ENCODE assay signal across 27 cellular contexts in the genomic region with DNA sequence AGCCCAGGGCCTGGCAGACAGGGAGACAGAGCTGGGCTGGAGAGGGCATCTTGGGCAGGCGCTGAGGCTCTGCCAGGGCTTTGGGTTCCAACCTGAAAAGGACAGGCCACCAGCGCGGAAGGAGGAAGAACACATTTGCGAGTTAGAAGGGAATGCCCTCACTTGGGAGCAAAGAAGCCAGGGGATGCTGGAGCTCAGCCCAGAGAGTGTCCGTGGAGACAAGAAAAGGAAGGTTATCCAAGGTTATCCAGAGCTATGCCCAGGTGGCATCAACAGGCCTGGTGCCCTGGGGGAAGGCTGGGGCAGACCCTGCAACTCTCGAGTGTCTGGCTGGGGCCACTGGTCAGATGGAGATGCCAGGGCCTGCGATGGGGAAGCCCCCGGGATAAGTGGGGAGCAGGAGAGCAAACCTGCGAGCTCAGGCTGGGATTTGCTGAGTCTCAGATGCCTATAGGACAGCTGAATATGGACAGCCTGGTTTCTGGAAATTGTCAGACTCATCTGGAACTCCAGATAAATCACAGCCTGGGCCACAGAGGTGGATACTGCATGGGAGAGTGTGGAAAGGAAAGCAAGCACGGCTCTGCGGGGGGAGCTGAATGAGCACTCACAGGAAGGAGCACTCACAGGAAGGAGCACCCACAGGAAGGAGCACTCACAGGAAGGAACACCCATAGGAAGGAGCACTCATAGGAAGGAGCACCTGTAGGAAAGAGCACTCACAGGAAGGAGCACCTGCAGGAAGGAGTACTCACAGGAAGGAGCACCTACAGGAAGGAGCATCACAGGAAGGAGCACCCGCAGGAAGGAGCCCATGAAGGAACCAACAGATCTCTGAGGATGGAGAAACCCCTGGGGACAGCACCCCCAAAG.
A peak's percentile ranks its signal among the peaks of the same experiment; 100 is the strongest.
DNase-seq lines count a peak whose midpoint lies in the region; ATAC-seq and TF ChIP-seq lines count a peak whose summit lies in the region.
"Had no signal": no experiment of that assay in that cellular context is flagged by ENCODE, and none has a peak within 500 bp of the region (broad histone marks: within the 10 kb centered on the region; RNA-seq: fewer than 3 reads in every experiment).

No MANE protein-coding gene starts in this region.

- H3K4me1 ChIP-seq in HEK293 (ENCODE audit: control insufficient read depth, insufficient read depth, low read length) (peaks cover 15% of the 10 kb centered on the region), IMR-90 (ENCODE audit: control insufficient read depth, insufficient read depth, low read length) (no peaks in the 10 kb centered on the region), trophoblast cell (ENCODE audit: control insufficient read depth in 1 of 2, insufficient read depth in 2 of 2, low read length in 2 of 2) (peaks cover 0 to 2% of the 10 kb centered on the region in 2 experiments), colonic mucosa (no peaks in the 10 kb centered on the region)
- H3K4me1 ChIP-seq: BLaER1 treated with 17β-estradiol and CSF1 and Interleukin-3, amounts not matched to agents 10 nM and 100 nM; pancreas; stomach had no signal

- H3K14ac ChIP-seq in IMR-90 (replicated peaks; ENCODE audit: low read depth, low read length) (0 out of 2 replicates have a peak overlapping the region, but pooled peaks have one; percentile 6), trophoblast cell (ENCODE audit: low read length) (no peak overlapping the region)

- ATAC-seq in IMR-90 (ENCODE audit: low read depth), result no peak
- ATAC-seq in GM21786 (IDR thresholded peaks at IDR 0.05; ENCODE audit: unreplicated experiment), result no peak
- ATAC-seq: pancreas had no signal

- 96% methylated on average over 7 of the region's 12 CpGs; no CpG with 5 or more reads in 1 of the 2 experiments for WGBS in IMR-90 (ENCODE audit: extremely low coverage in 2 of 2, insufficient read length in 1 of 2), 2 experiments
- no CpG with 5 or more reads among the region's 12 CpGs for WGBS in trophoblast cell (ENCODE audit: extremely low coverage, insufficient coverage, insufficient read length)

- H4K5ac ChIP-seq in IMR-90 (ENCODE audit: low read depth, low read length), result no peak overlapping the region

- H4K20me1 ChIP-seq in IMR-90 (ENCODE audit: insufficient read depth, low read length), result no peaks in the 10 kb centered on the region
- H4K20me1 ChIP-seq: BLaER1 treated with 17β-estradiol and CSF1 and Interleukin-3, amounts not matched to agents 10 nM and 100 nM had no signal

- no peak overlapping the region; the same call in 2 of the 3 replicates for H2BK15ac ChIP-seq in IMR-90 (ENCODE audit: low read depth, low read length)

- H2BK5ac ChIP-seq in IMR-90 (ENCODE audit: low read depth, low read length, poor library complexity, severe bottlenecking) (no peak overlapping the region), trophoblast cell (ENCODE audit: low read depth, low read length, poor library complexity) (no peak overlapping the region)

- no peaks in the 10 kb centered on the region for H3K27me3 ChIP-seq in IMR-90 (ENCODE audit: control insufficient read depth, insufficient read depth, low read length)
- no peaks in the 10 kb centered on the region for H3K27me3 ChIP-seq in dorsolateral prefrontal cortex
- no peaks in the 10 kb centered on the region for H3K27me3 ChIP-seq in trophoblast cell (ENCODE audit: insufficient read depth, low read length)
- H3K27me3 ChIP-seq in colonic mucosa, result no peaks in the 10 kb centered on the region
- H3K27me3 ChIP-seq: BLaER1 treated with 17β-estradiol and CSF1 and Interleukin-3, amounts not matched to agents 10 nM and 100 nM; pancreas; tibial nerve had no signal

- H2AK5ac ChIP-seq in IMR-90 (ENCODE audit: low read depth, low read length), result 0 out of 2 replicates have a peak overlapping the region, but pooled peaks have one; percentile 10
- H2AK5ac ChIP-seq in trophoblast cell (ENCODE audit: low read length), result no peak overlapping the region

- no peak overlapping the region for H2BK20ac ChIP-seq in IMR-90 (ENCODE audit: low read depth, low read length)

- peak overlapping the region; percentile 25; the same call in 1 of the 2 replicates for H3K27ac ChIP-seq in HEK293 (ENCODE audit: extremely low read depth, low read depth, low read length)
- no peak overlapping the region for H3K27ac ChIP-seq in IMR-90 (ENCODE audit: insufficient read depth, low read length)
- peak overlapping the region in 54 of 59 donors; percentile 37 to 90 (median 76) for H3K27ac ChIP-seq in dorsolateral prefrontal cortex
- H3K27ac ChIP-seq in trophoblast cell (ENCODE audit: low read depth, low read length), result no peak overlapping the region
- H3K27ac ChIP-seq in colonic mucosa, result no peak overlapping the region
- H3K27ac ChIP-seq: BLaER1 treated with 17β-estradiol and CSF1 and Interleukin-3, amounts not matched to agents 10 nM and 100 nM; pancreas; stomach; VCaP had no signal

- H3K18ac ChIP-seq in IMR-90 (ENCODE audit: low read depth, low read length), result no peak overlapping the region
- H3K18ac ChIP-seq in trophoblast cell (ENCODE audit: low read length), result no peak overlapping the region

- H3K79me1 ChIP-seq in IMR-90 (ENCODE audit: low read depth in 1 of 2, low read length in 2 of 2), result no peaks in the 10 kb centered on the region
- peaks cover 1% of the 10 kb centered on the region for H3K79me1 ChIP-seq in trophoblast cell (ENCODE audit: low read length)

- intact Hi-C loops in IMR-90 (cut with micrococcal nuclease) (no loop called here), dorsolateral prefrontal cortex (cut with DNase I) (no loop called here), colonic mucosa (cut with DNase I) (no loop called here)

- CTCF ChIA-PET in HEK293 (lab: Yijun Ruan, JAX) (interaction anchor here (0.9 kb wide), 1 partner anchor 73 kb away, joined by 3 read pairs; no protein-coding TSS in a partner anchor), IMR-90 (lab: Yijun Ruan, JAX) (interaction anchor here (0.7 kb wide), 1 partner anchor 55 kb away, joined by 3 read pairs; no protein-coding TSS in a partner anchor)

- H4K12ac ChIP-seq in trophoblast cell (ENCODE audit: low read depth, low read length), result peak overlapping the region; percentile 5

- H3K4me2 ChIP-seq in IMR-90 (ENCODE audit: low read depth, low read length) (no peak overlapping the region), trophoblast cell (ENCODE audit: low read length) (no peak overlapping the region)
- H3K4me2 ChIP-seq: BLaER1 treated with 17β-estradiol and CSF1 and Interleukin-3, amounts not matched to agents 10 nM and 100 nM had no signal

- no peak overlapping the region for H3K4me3 ChIP-seq in HEK293 (ENCODE audit: low read depth, low read length)
- H3K4me3 ChIP-seq in IMR-90 (ENCODE audit: insufficient read depth, low read depth, low read length), result no peak overlapping the region
- no peak overlapping the region for H3K4me3 ChIP-seq in dorsolateral prefrontal cortex
- H3K4me3 ChIP-seq in trophoblast cell (ENCODE audit: low read depth, low read length), result no peak overlapping the region
- H3K4me3 ChIP-seq in colonic mucosa, result no peak overlapping the region
- H3K4me3 ChIP-seq: BLaER1 treated with 17β-estradiol and CSF1 and Interleukin-3, amounts not matched to agents 10 nM and 100 nM; lung; pancreas; stomach; tibial nerve had no signal

- in situ Hi-C loops in IMR-90 (cut with MboI; ENCODE audit: low sequenced_read_pairs), result no loop called here

- DNase-seq in IMR-90 (no peak), dorsolateral prefrontal cortex (no peak), trophoblast cell (no peak), RPMI8226 (no peak), colonic mucosa (no peak)
- DNase-seq: activated CD4-positive, alpha-beta T cell treated with anti-CD3 and anti-CD28 coated beads for 4 hours; activated gamma-delta T cell; activated T-cell treated with anti-CD3 and anti-CD28 coated beads, Interleukin-2, amount 50 U/mL, for 1 hour; COR-L47; effector CD4-positive, alpha-beta T cell; HCEC 1CT; NCI-H146; NCI-H2107; NCI-H345; pancreas; retina; SIG-M5; stimulated activated CD4-positive, alpha-beta T cell treated with anti-CD3 and anti-CD28 coated beads, Interleukin-1b, Interleukin-23, amount 100 ng/mL, for 48 hours; stomach; SW 1271; T1000 had no signal

- H3K4ac ChIP-seq in IMR-90 (ENCODE audit: low read depth, low read length) (no peak overlapping the region), trophoblast cell (ENCODE audit: low read depth, low read length) (no peak overlapping the region)

- H3K36me3 ChIP-seq in HEK293 (ENCODE audit: control insufficient read depth in 2 of 2, insufficient read depth in 1 of 2, low read length in 2 of 2), result no peaks in the 10 kb centered on the region
- no peaks in the 10 kb centered on the region for H3K36me3 ChIP-seq in IMR-90 (ENCODE audit: control insufficient read depth, insufficient read depth, low read length)
- H3K36me3 ChIP-seq in trophoblast cell (ENCODE audit: control insufficient read depth in 1 of 2, insufficient read depth in 2 of 2, low read length in 2 of 2), result no peaks in the 10 kb centered on the region
- H3K36me3 ChIP-seq in colonic mucosa, result no peaks in the 10 kb centered on the region
- H3K36me3 ChIP-seq: BLaER1 treated with 17β-estradiol and CSF1 and Interleukin-3, amounts not matched to agents 10 nM and 100 nM; pancreas; stomach; tibial nerve had no signal

- no peak for TF ChIP-seq POLR2A in IMR-90 (IDR thresholded peaks at IDR 0.05; ENCODE audit: low read depth, low read length)

- no peaks in the 10 kb centered on the region for H3K9me1 ChIP-seq in IMR-90 (ENCODE audit: insufficient read depth, low read length)

- H2AFZ ChIP-seq in IMR-90 (replicated peaks; ENCODE audit: low read length, poor library complexity), result peak overlapping the region; percentile 27
- peak overlapping the region; percentile 35 for H2AFZ ChIP-seq in trophoblast cell (ENCODE audit: insufficient read depth, low read length, poor library complexity)

- H2BK12ac ChIP-seq in trophoblast cell (ENCODE audit: low read length), result no peak overlapping the region

- no peak overlapping the region for H4K91ac ChIP-seq in IMR-90 (ENCODE audit: insufficient read depth, low read depth, low read length)
- no peak overlapping the region for H4K91ac ChIP-seq in trophoblast cell (ENCODE audit: low read depth, low read length)

- no peak overlapping the region for H2BK120ac ChIP-seq in IMR-90 (ENCODE audit: low read depth, low read length)
- no peak overlapping the region for H2BK120ac ChIP-seq in trophoblast cell (ENCODE audit: insufficient read depth, low read length, poor library complexity)

- dilution Hi-C loops in IMR-90 (cut with HindIII; ENCODE audit: low sequenced_read_pairs, unreplicated experiment), result no loop called here

- H3K23ac ChIP-seq in IMR-90 (ENCODE audit: low read depth, low read length) (no peak overlapping the region), trophoblast cell (ENCODE audit: low read length) (no peak overlapping the region)

- TF ChIP-seq RAD21 in IMR-90 (IDR thresholded peaks at IDR 0.05; ENCODE audit: low read length), result no peak

- POLR2A ChIA-PET in HEK293 (lab: Yijun Ruan, JAX) (no interaction called here), IMR-90 (lab: Charles Lee; ENCODE audit: unreplicated experiment) (no interaction called here)

- H4K8ac ChIP-seq in IMR-90 (ENCODE audit: low read depth in 2 of 2, low read length in 2 of 2) (no peak overlapping the region), trophoblast cell (ENCODE audit: low read depth, low read length) (no peak overlapping the region)

- no peak for TF ChIP-seq CTCF in HEK293 (tag by site-specific recombination; IDR thresholded peaks at IDR 0.05)
- no peak for TF ChIP-seq CTCF in IMR-90 (conservative IDR thresholded peaks at IDR 0.05; ENCODE audit: low read depth, low read length)
- no peak for TF ChIP-seq CTCF in dorsolateral prefrontal cortex (IDR thresholded peaks at IDR 0.05 in 54 of 56, conservative IDR thresholded peaks at IDR 0.05 in 2 of 56; ENCODE audit: low read depth in 1 of 56, partially characterized antibody in 56 of 56)
- TF ChIP-seq CTCF in colonic mucosa (IDR thresholded peaks at IDR 0.05), result no peak

- no peak overlapping the region for H3K9ac ChIP-seq in IMR-90 (ENCODE audit: low read depth, low read length)
- no peak overlapping the region for H3K9ac ChIP-seq in trophoblast cell (ENCODE audit: low read length)
- H3K9ac ChIP-seq in colonic mucosa (ENCODE audit: low read depth in 2 of 2, low read length in 2 of 2), result no peak overlapping the region
- H3K9ac ChIP-seq: BLaER1 treated with 17β-estradiol and CSF1 and Interleukin-3, amounts not matched to agents 10 nM and 100 nM had no signal

- H2AK9ac ChIP-seq in IMR-90 (replicated peaks; ENCODE audit: low read depth, low read length, poor library complexity), result no peak overlapping the region

- no peaks in the 10 kb centered on the region for H3K9me3 ChIP-seq in HEK293 (ENCODE audit: control insufficient read depth, insufficient read depth, low read depth, low read length)
- no peaks in the 10 kb centered on the region for H3K9me3 ChIP-seq in IMR-90 (ENCODE audit: control insufficient read depth, insufficient read depth, low read length)
- no peaks in the 10 kb centered on the region for H3K9me3 ChIP-seq in trophoblast cell (ENCODE audit: insufficient read depth, low read depth, low read length)
- H3K9me3 ChIP-seq in colonic mucosa, result no peaks in the 10 kb centered on the region
- H3K9me3 ChIP-seq: pancreas, stomach, tibial nerve had no signal

- BruUV-seq in IMR-90 (replicated peaks; lab: Mats Ljungman, UMichigan), result no TSS peak

- H3K79me2 ChIP-seq in trophoblast cell (ENCODE audit: control insufficient read depth, insufficient read depth, low read length, poor library complexity), result no peaks in the 10 kb centered on the region

- no peak overlapping the region for H3K56ac ChIP-seq in IMR-90 (ENCODE audit: extremely low read depth, insufficient read depth, low read length)

Comparison
In these comparisons a context has a peak if more than half of its experiments do, and no peak if none do; other contexts are left out.
1. H3K27ac ChIP-seq: peak in HEK293 (single experiment) and dorsolateral prefrontal cortex (54 of 59); none in IMR-90 (single experiment), trophoblast cell (single experiment) and colonic mucosa (single experiment).